ENCODE assay signal across 10 cellular contexts in genomic region chrX:32642283-32642682, GRCh38.
"Had no signal": no experiment of that assay in that cellular context is flagged by ENCODE, and none has a peak within 500 bp of the region (broad histone marks: within the 10 kb centered on the region; RNA-seq: fewer than 3 reads in every experiment).

No MANE protein-coding gene starts in this region.

- H3K9me3 Mint-ChIP-seq: GM23338 had no signal

- H3K4me3 ChIP-seq: GM23248, GM23338, HAP-1 had no signal

- H2AFZ ChIP-seq: GM23248, GM23338 had no signal

- H3K27ac Mint-ChIP-seq: GM23338, H9, HFFc6 had no signal

- H3K9me3 ChIP-seq: HAP-1 had no signal

- H3K4me1 ChIP-seq: HAP-1 had no signal

- DNase-seq: GM23248, GOT3, H7, H9, HCEC 1CT, HFFc6 had no signal

- H3K9ac ChIP-seq: GM23248 had no signal

- FAIRE-seq: H1, H54 had no signal

- H3K36me3 ChIP-seq: HAP-1 had no signal

- H3K4me3 Mint-ChIP-seq: GM23338, H9, HFFc6 had no signal

- H3K27ac ChIP-seq: GM23248 had no signal

- H3K4me2 ChIP-seq: GM23338 had no signal
